In genomic region chr9:113857875-113858274, GRCh38 we compare ENCODE assay signal across 12 cellular contexts. TPM values are rescaled to one million over a fixed set of nuclear protein-coding genes. Genes with fewer than 3 reads are reported as not detected.
A peak's percentile ranks its signal among the peaks of the same experiment; 100 is the strongest.
DNase-seq lines count a peak whose midpoint lies in the region; ATAC-seq and TF ChIP-seq lines count a peak whose summit lies in the region.
"Had no signal": no experiment of that assay in that cellular context is flagged by ENCODE, and none has a peak within 500 bp of the region (broad histone marks: within the 10 kb centered on the region; RNA-seq: fewer than 3 reads in every experiment).

No MANE protein-coding gene starts in this region.

- H3K4me1 Mint-ChIP-seq in osteocyte (ENCODE audit: unreplicated experiment), result no peaks in the 10 kb centered on the region
- H3K4me1 Mint-ChIP-seq: CD4-positive, CD25-positive, alpha-beta regulatory T cell; T-cell had no signal

- no peak overlapping the region for H3K4me3 Mint-ChIP-seq in osteocyte (ENCODE audit: unreplicated experiment)
- H3K4me3 Mint-ChIP-seq: CD4-positive, CD25-positive, alpha-beta regulatory T cell; T-cell had no signal

- H3K4me3 ChIP-seq in GM12865 (ENCODE audit: low read depth, low read length), result no peak overlapping the region
- H3K4me3 ChIP-seq: left ventricle myocardium inferior had no signal

- TF ChIP-seq CTCF in GM12865 (IDR thresholded peaks at IDR 0.05; ENCODE audit: insufficient read depth, low read depth, low read length, missing control alignments), result no peak
- no peak for TF ChIP-seq CTCF in osteocyte (IDR thresholded peaks at IDR 0.05)

- H3K9me3 Mint-ChIP-seq in osteocyte (ENCODE audit: unreplicated experiment), result peaks cover 3% of the 10 kb centered on the region
- H3K9me3 Mint-ChIP-seq: T-cell had no signal

- no peak overlapping the region for H3K27ac Mint-ChIP-seq in osteocyte (ENCODE audit: unreplicated experiment)
- H3K27ac Mint-ChIP-seq: CD4-positive, CD25-positive, alpha-beta regulatory T cell; T-cell had no signal

- H3K36me3 Mint-ChIP-seq in osteocyte (ENCODE audit: unreplicated experiment), result peaks cover 2% of the 10 kb centered on the region
- H3K36me3 Mint-ChIP-seq: CD4-positive, CD25-positive, alpha-beta regulatory T cell; T-cell had no signal

- peaks cover 38% of the 10 kb centered on the region for H3K27me3 Mint-ChIP-seq in osteocyte (ENCODE audit: unreplicated experiment)

- DNase-seq in GM12865 (ENCODE audit: low read depth) (peak; percentile 15), NOMO-1 treated with dmso at 0.1 percent for 144 hours (lab: John Stamatoyannopoulos, UW; ENCODE audit: unreplicated experiment) (peak; percentile 69), iPS-NIHi7 (ENCODE audit: extremely low spot score) (peak; percentile 30), GM03348 (ENCODE audit: low spot score) (no peak), NCI-H345 treated with DMSO at 0.1 percent for 48 hours (lab: John Stamatoyannopoulos, UW; ENCODE audit: unreplicated experiment) (no peak), osteocyte (ENCODE audit: extremely low spot score, unreplicated experiment) (no peak)
- DNase-seq: amniotic stem cell; CD4-positive, CD25-positive, alpha-beta regulatory T cell; left ventricle myocardium inferior; T-cell had no signal

- ATAC-seq in GM21529 (IDR thresholded peaks at IDR 0.05; ENCODE audit: unreplicated experiment) (peak; percentile 66), HG02938 (IDR thresholded peaks at IDR 0.05; ENCODE audit: unreplicated experiment) (no peak)
- ATAC-seq: T-cell had no signal

RNA-seq across cellular contexts. Expression of gene ZNF618, which starts 18.2 kb away (rescaled TPM):
- 35.1 and 36.8 TPM in 2 replicates for total RNA-seq in osteocyte

Comparison
In these comparisons a context has a peak if more than half of its experiments do, and no peak if none do; other contexts are left out.
1. DNase-seq: peak in GM12865 (single experiment), NOMO-1 treated with dmso at 0.1 percent for 144 hours (single experiment) and iPS-NIHi7 (single experiment); none in GM03348 (single experiment), NCI-H345 treated with DMSO at 0.1 percent for 48 hours (single experiment) and osteocyte (single experiment).